ENCODE assay signal across 8 cellular contexts in the genomic region with DNA sequence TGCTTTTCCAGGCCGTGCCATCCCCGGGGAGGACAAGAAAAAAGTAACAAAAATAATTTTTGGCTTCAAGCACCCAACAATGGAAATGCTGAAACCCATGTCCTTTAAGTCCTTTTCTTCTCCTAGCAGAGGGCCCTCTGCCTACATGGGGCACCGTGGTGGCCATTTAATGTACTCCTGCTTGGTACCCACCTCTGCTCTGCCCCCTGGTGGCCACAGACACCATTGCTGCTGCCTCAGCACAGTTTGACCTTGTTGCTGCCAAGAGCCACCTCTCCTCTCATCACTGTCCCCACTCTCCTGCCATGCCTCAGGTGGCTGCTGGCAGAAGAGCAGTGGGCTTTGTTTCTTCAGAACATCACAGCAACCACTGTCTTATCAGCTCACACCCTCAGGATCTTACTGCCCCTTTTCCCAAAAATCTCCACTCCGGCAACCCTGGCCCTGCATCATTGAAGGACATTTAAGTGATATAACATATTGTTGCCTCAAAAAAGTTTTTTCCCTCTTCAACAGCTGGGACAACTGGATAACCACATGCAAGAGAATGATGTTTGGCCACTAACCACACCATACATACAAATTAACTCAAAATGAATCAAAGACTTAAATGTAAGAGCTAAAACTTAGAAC. TPM values are rescaled to one million over a fixed set of nuclear protein-coding genes. Genes with fewer than 3 reads are reported as not detected.
A peak's percentile ranks its signal among the peaks of the same experiment; 100 is the strongest.
DNase-seq lines count a peak whose midpoint lies in the region; ATAC-seq, FAIRE-seq and TF ChIP-seq lines count a peak whose summit lies in the region.

No MANE protein-coding gene starts in this region.

- FAIRE-seq in RCC 7860 (lab: Jason Lieb, UNC), result no peak

- H3K36me3 ChIP-seq in Karpas-422 (ENCODE audit: insufficient read depth, low read length) (no peaks in the 10 kb centered on the region), neural progenitor cell (no peaks in the 10 kb centered on the region)

- H3K9ac ChIP-seq in Karpas-422 (ENCODE audit: low read length), result no peak overlapping the region
- no peak overlapping the region for H3K9ac ChIP-seq in neural progenitor cell

- H3K27ac Mint-ChIP-seq in neural progenitor cell, result no peak overlapping the region

- peak; percentile 92 for TF ChIP-seq CTCF in fibroblast of the aortic adventitia (IDR thresholded peaks at IDR 0.05; ENCODE audit: insufficient read depth, low read length)
- TF ChIP-seq CTCF in neural progenitor cell (IDR thresholded peaks at IDR 0.05), result peak; percentile 94

- no peak overlapping the region for H3K27ac ChIP-seq in Karpas-422 (ENCODE audit: low read length)
- H3K27ac ChIP-seq in neural progenitor cell, result no peak overlapping the region

- no peaks in the 10 kb centered on the region for H3K79me2 ChIP-seq in Karpas-422 (ENCODE audit: low read length)
- H3K79me2 ChIP-seq in neural progenitor cell (ENCODE audit: low read depth), result no peaks in the 10 kb centered on the region

- H3K27me3 Mint-ChIP-seq in neural progenitor cell (ENCODE audit: insufficient read depth, low read depth), result peaks cover 12% of the 10 kb centered on the region

- no peak overlapping the region for H3K4me3 ChIP-seq in Karpas-422 (ENCODE audit: low read length)
- no peak overlapping the region for H3K4me3 ChIP-seq in fibroblast of the aortic adventitia (ENCODE audit: low read depth, low read length)
- H3K4me3 ChIP-seq in neural progenitor cell, result no peak overlapping the region

- ATAC-seq in GM21360 (IDR thresholded peaks at IDR 0.05; ENCODE audit: unreplicated experiment), result peak; percentile 81

- peak; percentile 80 for DNase-seq in CMK (ENCODE audit: low read depth)
- peak; percentile 92 for DNase-seq in Karpas-422
- DNase-seq in RCC 7860 (ENCODE audit: low spot score), result peak; percentile 60
- DNase-seq in activated T-helper 1 cell treated with Interleukin-2 at 50 U/mL for 16 hours (ENCODE audit: low read depth), result peak; percentile 69
- DNase-seq in fibroblast of the aortic adventitia (ENCODE audit: low read depth), result peak; percentile 84
- peak; percentile 87 for DNase-seq in neural progenitor cell (ENCODE audit: low spot score)
- DNase-seq in stromal cell of bone marrow (ENCODE audit: low read depth), result peak; percentile 52

- H3K36me3 Mint-ChIP-seq in neural progenitor cell, result no peaks in the 10 kb centered on the region

- H3K9me3 Mint-ChIP-seq in neural progenitor cell, result no peaks in the 10 kb centered on the region

- no peaks in the 10 kb centered on the region for H3K9me2 ChIP-seq in Karpas-422 (replicated peaks; ENCODE audit: insufficient read depth, low read length)

- H3F3A ChIP-seq in neural progenitor cell (ENCODE audit: low read depth), result peaks cover 21% of the 10 kb centered on the region

- H3K4me2 ChIP-seq in Karpas-422 (ENCODE audit: low read depth, low read length, poor library complexity, severe bottlenecking), result peak overlapping the region; percentile 32
- no peak overlapping the region for H3K4me2 ChIP-seq in neural progenitor cell

- H3K4me3 Mint-ChIP-seq in neural progenitor cell, result no peak overlapping the region

- 0 out of 2 replicates have a peak overlapping the region, but pooled peaks have one; percentile 33 for H2AFZ ChIP-seq in Karpas-422 (ENCODE audit: low read length)
- no peak overlapping the region for H2AFZ ChIP-seq in neural progenitor cell (replicated peaks)

- H4K20me1 ChIP-seq in Karpas-422 (ENCODE audit: insufficient read depth, low read depth, low read length) (no peaks in the 10 kb centered on the region), neural progenitor cell (ENCODE audit: low read depth) (no peaks in the 10 kb centered on the region)

- peaks cover 16% of the 10 kb centered on the region for H3K4me1 Mint-ChIP-seq in neural progenitor cell

- H3K4me1 ChIP-seq in Karpas-422 (ENCODE audit: low read length), result peaks cover 35% of the 10 kb centered on the region
- peaks cover 8% of the 10 kb centered on the region for H3K4me1 ChIP-seq in neural progenitor cell

- H3K27me3 ChIP-seq in Karpas-422 (ENCODE audit: low read length) (no peaks in the 10 kb centered on the region), neural progenitor cell (peaks cover 32% of the 10 kb centered on the region)

- H3K9me3 ChIP-seq in Karpas-422 (ENCODE audit: low read length) (no peaks in the 10 kb centered on the region), neural progenitor cell (ENCODE audit: low read depth) (no peaks in the 10 kb centered on the region)

RNA-seq across cellular contexts. Expression of a gene that starts 12.9 kb away (rescaled TPM):
- total RNA-seq in Karpas-422 (2014; rRNA removed; shearing (Covaris generic); ENCODE audit: low replicate concordance), result 1.0 and 1.2 TPM in 2 replicates
- total RNA-seq in fibroblast of the aortic adventitia (ENCODE audit: low replicate concordance) (1.6 and 2.5 TPM in 2 replicates), neural progenitor cell (ENCODE audit: low replicate concordance) (2.9 and 3.7 TPM in 2 replicates)
